Comparison of ENCODE assay signal across 1 cellular context in genomic region chr22:46638601-46639431, GRCh38.
TF ChIP-seq lines count a peak whose summit lies in the region.

No MANE protein-coding gene starts in this region.

TF ChIP-seq in HepG2, 621 proteins besides CTCF, POLR2A, EP300 and RAD21 (continued from another document and continues in another):
- TF ChIP-seq MYPOP (CRISPR knock-in tag; IDR thresholded peaks at IDR 0.05): no peak
- no peak for TF ChIP-seq SMARCC2 (IDR thresholded peaks at IDR 0.05)
- no peak for TF ChIP-seq RNF219 (CRISPR knock-in tag; IDR thresholded peaks at IDR 0.05)
- TF ChIP-seq ISX (CRISPR knock-in tag; conservative IDR thresholded peaks at IDR 0.05): no peak
- TF ChIP-seq RFXANK (CRISPR knock-in tag; IDR thresholded peaks at IDR 0.05): no peak
- no peak for TF ChIP-seq ZNF251 (CRISPR knock-in tag; IDR thresholded peaks at IDR 0.05)
- TF ChIP-seq REST (IDR thresholded peaks at IDR 0.05; ENCODE audit: borderline replicate concordance in 1 of 2, low read depth in 1 of 2, low read length in 2 of 2): no peak
- TF ChIP-seq BCLAF1 (IDR thresholded peaks at IDR 0.05): no peak
- TF ChIP-seq HNRNPL (IDR thresholded peaks at IDR 0.05; ENCODE audit: low read depth, low read length): peak; percentile 66; the same call in 1 of the 2 replicates
- TF ChIP-seq HBP1 (CRISPR knock-in tag; IDR thresholded peaks at IDR 0.05; ENCODE audit: low read depth): peak; percentile 72; the same call in 1 of the 2 replicates
- no peak for TF ChIP-seq MZF1 (CRISPR knock-in tag; IDR thresholded peaks at IDR 0.05; ENCODE audit: borderline replicate concordance)
- no peak for TF ChIP-seq MED8 (CRISPR knock-in tag; IDR thresholded peaks at IDR 0.05; ENCODE audit: insufficient replicate concordance)
- TF ChIP-seq PREB (CRISPR knock-in tag; IDR thresholded peaks at IDR 0.05): no peak
- 0 out of 2 replicates have a peak, but pooled peaks have one; percentile 40 for TF ChIP-seq HOXA9 (CRISPR knock-in tag; IDR thresholded peaks at IDR 0.05; ENCODE audit: borderline replicate concordance)
- no peak for TF ChIP-seq SUZ12 (IDR thresholded peaks at IDR 0.05; ENCODE audit: low read depth, low read length)
- no peak for TF ChIP-seq NCOA5 (CRISPR knock-in tag; IDR thresholded peaks at IDR 0.05)
- no peak for TF ChIP-seq RORA (CRISPR knock-in tag; IDR thresholded peaks at IDR 0.05)
- peak; percentile 32; the same call in 1 of the 2 replicates for TF ChIP-seq NFE2L2 (IDR thresholded peaks at IDR 0.05; ENCODE audit: low read length)
- peak; percentile 71; the same call in 1 of the 2 replicates for TF ChIP-seq HMG20A (CRISPR knock-in tag; IDR thresholded peaks at IDR 0.05; ENCODE audit: borderline replicate concordance)
- 0 out of 2 replicates have a peak, but pooled peaks have one; percentile 24 for TF ChIP-seq ZIK1 (CRISPR knock-in tag; IDR thresholded peaks at IDR 0.05; ENCODE audit: borderline replicate concordance, low read depth)
- TF ChIP-seq ZNF362 (CRISPR knock-in tag; IDR thresholded peaks at IDR 0.05; ENCODE audit: borderline replicate concordance): peak; percentile 56; the same call in 1 of the 2 replicates
- TF ChIP-seq GATA4 (IDR thresholded peaks at IDR 0.05; ENCODE audit: borderline replicate concordance, low read depth): no peak
- TF ChIP-seq BCL6 (CRISPR knock-in tag; IDR thresholded peaks at IDR 0.05): peak; percentile 66
- peak; percentile 95 for TF ChIP-seq REPIN1 (CRISPR knock-in tag; IDR thresholded peaks at IDR 0.05; ENCODE audit: borderline replicate concordance, low read depth)
- peak; percentile 98 for TF ChIP-seq FOXP1 (IDR thresholded peaks at IDR 0.05)
- TF ChIP-seq FOXP1 (CRISPR knock-in tag; IDR thresholded peaks at IDR 0.05): peak; percentile 77
- no peak for TF ChIP-seq ZNF530 (CRISPR knock-in tag; IDR thresholded peaks at IDR 0.05; ENCODE audit: low read depth)
- peak; percentile 61; the same call in 1 of the 2 replicates for TF ChIP-seq SIN3A (IDR thresholded peaks at IDR 0.05; ENCODE audit: borderline replicate concordance, low read depth, low read length)
- no peak for TF ChIP-seq ADNP (CRISPR knock-in tag; IDR thresholded peaks at IDR 0.05)
- no peak; the same call in 1 of the 2 replicates for TF ChIP-seq CBFB (CRISPR knock-in tag; IDR thresholded peaks at IDR 0.05)
- no peak for TF ChIP-seq ZNF607 (CRISPR knock-in tag; IDR thresholded peaks at IDR 0.05; ENCODE audit: borderline replicate concordance)
- TF ChIP-seq ZNF784 (CRISPR knock-in tag; IDR thresholded peaks at IDR 0.05; ENCODE audit: borderline replicate concordance): no peak
- no peak for TF ChIP-seq RBM39 (IDR thresholded peaks at IDR 0.05; ENCODE audit: low read depth, low read length, poor library complexity, severe bottlenecking)
- no peak for TF ChIP-seq BRCA1 (CRISPR knock-in tag; IDR thresholded peaks at IDR 0.05)
- peak; percentile 19; the same call in 1 of the 2 replicates for TF ChIP-seq ZNF839 (CRISPR knock-in tag; IDR thresholded peaks at IDR 0.05; ENCODE audit: borderline replicate concordance)
- peak; percentile 75; the same call in 1 of the 2 replicates for TF ChIP-seq SP4 (CRISPR knock-in tag; IDR thresholded peaks at IDR 0.05)
- peak; percentile 89 for TF ChIP-seq CEBPG (CRISPR knock-in tag; IDR thresholded peaks at IDR 0.05)
- TF ChIP-seq ZFAT (CRISPR knock-in tag; conservative IDR thresholded peaks at IDR 0.05): no peak
- no peak for TF ChIP-seq SMAD1 (CRISPR knock-in tag; IDR thresholded peaks at IDR 0.05; ENCODE audit: borderline replicate concordance, low read depth)
- TF ChIP-seq KLF15 (CRISPR knock-in tag; IDR thresholded peaks at IDR 0.05; ENCODE audit: borderline replicate concordance): no peak
- TF ChIP-seq ARNTL (CRISPR knock-in tag; IDR thresholded peaks at IDR 0.05): no peak
- no peak for TF ChIP-seq EEA1 (CRISPR knock-in tag; IDR thresholded peaks at IDR 0.05; ENCODE audit: borderline replicate concordance)
- TF ChIP-seq AHR (CRISPR knock-in tag; IDR thresholded peaks at IDR 0.05): no peak
- TF ChIP-seq HOMEZ (CRISPR knock-in tag; IDR thresholded peaks at IDR 0.05; ENCODE audit: low read depth): peak; percentile 31; the same call in 1 of the 2 replicates
- no peak for TF ChIP-seq ZNF3 (CRISPR knock-in tag; IDR thresholded peaks at IDR 0.05)
- no peak for TF ChIP-seq EZH2 (conservative IDR thresholded peaks at IDR 0.05; ENCODE audit: low read depth, low read length)
- TF ChIP-seq ZNF34 (CRISPR knock-in tag; IDR thresholded peaks at IDR 0.05; ENCODE audit: borderline replicate concordance): no peak
